1 cellular context compared by ENCODE assay signal in genomic region chr11:113481672-113482071, GRCh38.
TF ChIP-seq lines count a peak whose summit lies in the region.

No MANE protein-coding gene starts in this region.

TF ChIP-seq in HEK293, 187 proteins besides CTCF, POLR2A, EP300 and RAD21 (continued from another document):
- no peak for TF ChIP-seq ZNF596 (tag by site-specific recombination; IDR thresholded peaks at IDR 0.05)
- no peak for TF ChIP-seq GLIS2 (tag by site-specific recombination; IDR thresholded peaks at IDR 0.05)
- peak; percentile 44 for TF ChIP-seq EGR2 (tag by site-specific recombination; IDR thresholded peaks at IDR 0.05; ENCODE audit: low read depth)
- TF ChIP-seq ZNF223 (tag by site-specific recombination; IDR thresholded peaks at IDR 0.05), result no peak
- no peak for TF ChIP-seq ZNF488 (tag by site-specific recombination; IDR thresholded peaks at IDR 0.05)
- 0 out of 2 replicates have a peak, but pooled peaks have one; percentile 25 for TF ChIP-seq SP2 (tag by site-specific recombination; IDR thresholded peaks at IDR 0.05)
- no peak for TF ChIP-seq ZBTB26 (tag by site-specific recombination; optimal IDR thresholded peaks at IDR 0.05)
- no peak for TF ChIP-seq ZNF626 (tag by site-specific recombination; IDR thresholded peaks at IDR 0.05)
- peak; percentile 29; the same call in 1 of the 2 replicates for TF ChIP-seq SP7 (tag by site-specific recombination; IDR thresholded peaks at IDR 0.05)
